ENCODE assay signal across 26 cellular contexts in the genomic region with DNA sequence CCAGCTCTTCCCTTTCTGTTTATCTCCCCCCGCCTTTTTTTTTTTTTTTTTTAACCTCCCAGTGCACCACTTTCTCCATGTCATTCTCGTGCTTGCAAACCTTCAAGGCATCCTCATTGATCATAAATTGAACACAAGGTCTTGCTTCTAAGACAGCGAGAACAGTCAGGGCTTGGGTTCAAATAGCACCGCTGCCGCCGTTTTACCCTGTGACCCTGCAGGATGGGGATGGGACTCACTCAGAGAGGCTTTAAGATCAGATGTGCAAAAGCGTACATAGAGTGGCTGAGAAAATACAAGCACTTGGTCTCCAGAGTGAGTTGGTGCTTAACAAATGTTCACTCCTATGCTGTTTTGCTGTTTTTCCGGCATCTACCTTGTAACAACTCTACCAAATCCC.
"Had no signal": no experiment of that assay in that cellular context is flagged by ENCODE, and none has a peak within 500 bp of the region (broad histone marks: within the 10 kb centered on the region; RNA-seq: fewer than 3 reads in every experiment).

No MANE protein-coding gene starts in this region.

- DNase-seq: naive B cell; naive thymus-derived CD8-positive, alpha-beta T cell; occipital lobe; ovary; psoas muscle; right cardiac atrium; right lobe of liver; sigmoid colon; small intestine; stimulated activated CD4-positive, alpha-beta T cell treated with anti-CD3 and anti-CD28 coated beads, Interleukin-15, amount 100 ng/mL, for 24 hours; stimulated activated CD4-positive, alpha-beta T cell treated with anti-CD3 and anti-CD28 coated beads, Interleukin-2, amount 100 ng/mL, for 24 hours; stimulated activated CD4-positive, alpha-beta T cell treated with anti-CD3 and anti-CD28 coated beads, Interleukin-2, amount 100 ng/mL, for 48 hours; stimulated activated CD4-positive, alpha-beta T cell treated with anti-CD3 and anti-CD28 coated beads, Interleukin-4, amount 100 ng/mL, for 24 hours; stimulated activated naive B cell treated with anti-CD40 and anti-IgM and Interleukin-4, amounts not matched to agents 10 μg/mL and 1 μg/mL and 100 μg/mL, for 72 hours; stimulated activated naive CD4-positive, alpha-beta T cell treated with Interleukin-2 at 50 U/mL for 16 hours; stomach; testis; tibial artery; trophoblast cell; upper lobe of left lung had no signal

- H3K27ac ChIP-seq: neural progenitor cell, ovary, parathyroid adenoma, psoas muscle, right lobe of liver, sigmoid colon, stomach, testis, tibial artery, upper lobe of left lung had no signal

- ATAC-seq: naive thymus-derived CD8-positive, alpha-beta T cell; natural killer cell treated with Interleukin-12 subunit alpha and Interleukin-12 subunit beta and Interleukin-15 and Interleukin-18, amount 100 ng/mL, for 72 hours; psoas muscle; stimulated activated effector memory CD8-positive, alpha-beta T cell treated with anti-CD3 and anti-CD28 coated beads, Interleukin-12 subunit alpha, Interleukin-12 subunit beta, amount 100 ng/mL, for 72 hours; stimulated activated naive B cell treated with anti-CD40 and anti-IgM and Interleukin-4, amounts not matched to agents 10 μg/mL and 1 μg/mL and 100 μg/mL, for 72 hours had no signal

- H3K4me2 ChIP-seq: neural progenitor cell had no signal

- H3K9me3 Mint-ChIP-seq: natural killer cell treated with Interleukin-12 subunit alpha and Interleukin-12 subunit beta and Interleukin-15 and Interleukin-18, amount 100 ng/mL, for 72 hours; stimulated activated effector memory CD8-positive, alpha-beta T cell treated with anti-CD3 and anti-CD28 coated beads, Interleukin-12 subunit alpha, Interleukin-12 subunit beta, amount 100 ng/mL, for 72 hours; stimulated activated naive B cell treated with anti-CD40 and anti-IgM and Interleukin-4, amounts not matched to agents 10 μg/mL and 1 μg/mL and 100 μg/mL, for 72 hours; stimulated activated naive CD8-positive, alpha-beta T cell treated with anti-CD3 and anti-CD28 coated beads, Interleukin-15, Interleukin-2, amounts not matched to agents 100 ng/mL and 50 ng/mL, for 24 hours had no signal

- H3K36me3 Mint-ChIP-seq: naive B cell; naive thymus-derived CD8-positive, alpha-beta T cell; natural killer cell treated with Interleukin-12 subunit alpha and Interleukin-12 subunit beta and Interleukin-15 and Interleukin-18, amount 100 ng/mL, for 72 hours; stimulated activated effector memory CD8-positive, alpha-beta T cell treated with anti-CD3 and anti-CD28 coated beads, Interleukin-12 subunit alpha, Interleukin-12 subunit beta, amount 100 ng/mL, for 72 hours; stimulated activated naive B cell treated with anti-CD40 and anti-IgM and Interleukin-4, amounts not matched to agents 10 μg/mL and 1 μg/mL and 100 μg/mL, for 72 hours had no signal

- H3K27me3 ChIP-seq: ovary, right lobe of liver, sigmoid colon, stomach, testis, tibial artery, upper lobe of left lung had no signal

- H2AFZ ChIP-seq: neural progenitor cell, parathyroid adenoma had no signal

- H3K4me3 Mint-ChIP-seq: naive B cell; naive thymus-derived CD8-positive, alpha-beta T cell; natural killer cell treated with Interleukin-12 subunit alpha and Interleukin-12 subunit beta and Interleukin-15 and Interleukin-18, amount 100 ng/mL, for 72 hours; neural progenitor cell; stimulated activated effector memory CD8-positive, alpha-beta T cell treated with anti-CD3 and anti-CD28 coated beads, Interleukin-12 subunit alpha, Interleukin-12 subunit beta, amount 100 ng/mL, for 72 hours; stimulated activated naive B cell treated with anti-CD40 and anti-IgM and Interleukin-4, amounts not matched to agents 10 μg/mL and 1 μg/mL and 100 μg/mL, for 72 hours; stimulated activated naive CD8-positive, alpha-beta T cell treated with anti-CD3 and anti-CD28 coated beads, Interleukin-15, Interleukin-2, amounts not matched to agents 100 ng/mL and 50 ng/mL, for 24 hours had no signal

- H3K4me1 ChIP-seq: parathyroid adenoma, psoas muscle, right lobe of liver, sigmoid colon, upper lobe of left lung had no signal

- H3K27me3 Mint-ChIP-seq: progenitor cell of endocrine pancreas had no signal

- H3K27ac Mint-ChIP-seq: naive thymus-derived CD8-positive, alpha-beta T cell; natural killer cell treated with Interleukin-12 subunit alpha and Interleukin-12 subunit beta and Interleukin-15 and Interleukin-18, amount 100 ng/mL, for 72 hours; neural progenitor cell; stimulated activated effector memory CD8-positive, alpha-beta T cell treated with anti-CD3 and anti-CD28 coated beads, Interleukin-12 subunit alpha, Interleukin-12 subunit beta, amount 100 ng/mL, for 72 hours; stimulated activated naive B cell treated with anti-CD40 and anti-IgM and Interleukin-4, amounts not matched to agents 10 μg/mL and 1 μg/mL and 100 μg/mL, for 72 hours; stimulated activated naive CD8-positive, alpha-beta T cell treated with anti-CD3 and anti-CD28 coated beads, Interleukin-15, Interleukin-2, amounts not matched to agents 100 ng/mL and 50 ng/mL, for 24 hours had no signal

- H3K9me3 ChIP-seq: ovary, psoas muscle, right lobe of liver, sigmoid colon, stomach, testis, tibial artery, upper lobe of left lung had no signal

- H3K36me3 ChIP-seq: neural progenitor cell, ovary, right lobe of liver, sigmoid colon, stomach, tibial artery, upper lobe of left lung had no signal

- H3K9ac ChIP-seq: neural progenitor cell, parathyroid adenoma had no signal

- H3K4me3 ChIP-seq: neural progenitor cell, ovary, psoas muscle, right lobe of liver, sigmoid colon, stomach, testis, tibial artery, upper lobe of left lung had no signal

- H3K4me1 Mint-ChIP-seq: naive B cell; stimulated activated effector memory CD8-positive, alpha-beta T cell treated with anti-CD3 and anti-CD28 coated beads, Interleukin-12 subunit alpha, Interleukin-12 subunit beta, amount 100 ng/mL, for 72 hours; stimulated activated naive B cell treated with anti-CD40 and anti-IgM and Interleukin-4, amounts not matched to agents 10 μg/mL and 1 μg/mL and 100 μg/mL, for 72 hours had no signal
